1 cellular context compared by ENCODE assay signal in the genomic region with DNA sequence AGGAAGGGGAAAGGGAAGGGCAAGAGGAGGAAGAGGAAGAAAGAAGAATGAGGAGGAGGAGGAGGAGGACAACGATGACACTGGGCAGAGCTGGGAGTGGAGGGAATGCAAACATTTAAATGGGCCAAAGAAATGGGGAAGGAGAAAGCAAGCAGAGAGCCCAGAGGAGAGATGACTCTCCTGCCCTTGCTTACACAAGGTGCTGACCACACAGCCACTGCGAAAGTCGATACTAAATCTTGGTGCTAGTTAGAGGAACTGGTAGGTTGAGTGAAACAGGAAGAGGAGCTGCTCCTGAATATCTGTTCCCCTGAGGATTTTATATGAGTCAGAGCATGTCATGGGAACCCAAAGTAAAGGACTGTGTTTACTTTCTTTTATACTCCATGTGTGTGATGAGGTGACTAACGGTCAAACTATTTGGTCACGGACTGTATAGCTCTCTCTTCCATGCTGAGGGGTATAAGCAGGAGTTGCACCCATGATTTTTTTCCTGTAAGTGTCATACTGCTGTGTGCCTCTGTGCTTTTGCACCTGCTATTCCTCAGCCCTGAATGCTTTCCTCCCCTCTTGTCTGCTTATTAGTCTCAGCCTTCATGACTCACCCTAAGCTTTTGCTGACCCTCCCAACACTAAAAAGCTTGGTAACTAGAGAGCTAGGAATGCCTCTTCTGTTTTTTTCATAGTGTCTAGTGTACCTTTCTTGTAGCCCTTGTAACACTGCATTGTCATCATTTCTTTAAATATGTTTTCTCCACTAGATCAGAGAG.
TF ChIP-seq lines count a peak whose summit lies in the region.

No MANE protein-coding gene starts in this region.

TF ChIP-seq in HEK293, 187 proteins besides CTCF, POLR2A, EP300 and RAD21 (continued from another document and continues in another):
- TF ChIP-seq, protein P1, sequence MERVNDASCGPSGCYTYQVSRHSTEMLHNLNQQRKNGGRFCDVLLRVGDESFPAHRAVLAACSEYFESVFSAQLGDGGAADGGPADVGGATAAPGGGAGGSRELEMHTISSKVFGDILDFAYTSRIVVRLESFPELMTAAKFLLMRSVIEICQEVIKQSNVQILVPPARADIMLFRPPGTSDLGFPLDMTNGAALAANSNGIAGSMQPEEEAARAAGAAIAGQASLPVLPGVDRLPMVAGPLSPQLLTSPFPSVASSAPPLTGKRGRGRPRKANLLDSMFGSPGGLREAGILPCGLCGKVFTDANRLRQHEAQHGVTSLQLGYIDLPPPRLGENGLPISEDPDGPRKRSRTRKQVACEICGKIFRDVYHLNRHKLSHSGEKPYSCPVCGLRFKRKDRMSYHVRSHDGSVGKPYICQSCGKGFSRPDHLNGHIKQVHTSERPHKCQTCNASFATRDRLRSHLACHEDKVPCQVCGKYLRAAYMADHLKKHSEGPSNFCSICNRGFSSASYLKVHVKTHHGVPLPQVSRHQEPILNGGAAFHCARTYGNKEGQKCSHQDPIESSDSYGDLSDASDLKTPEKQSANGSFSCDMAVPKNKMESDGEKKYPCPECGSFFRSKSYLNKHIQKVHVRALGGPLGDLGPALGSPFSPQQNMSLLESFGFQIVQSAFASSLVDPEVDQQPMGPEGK (tag by site-specific recombination; IDR thresholded peaks at IDR 0.05), result 0 out of 2 replicates have a peak, but pooled peaks have one; percentile 75
- TF ChIP-seq, protein P2, sequence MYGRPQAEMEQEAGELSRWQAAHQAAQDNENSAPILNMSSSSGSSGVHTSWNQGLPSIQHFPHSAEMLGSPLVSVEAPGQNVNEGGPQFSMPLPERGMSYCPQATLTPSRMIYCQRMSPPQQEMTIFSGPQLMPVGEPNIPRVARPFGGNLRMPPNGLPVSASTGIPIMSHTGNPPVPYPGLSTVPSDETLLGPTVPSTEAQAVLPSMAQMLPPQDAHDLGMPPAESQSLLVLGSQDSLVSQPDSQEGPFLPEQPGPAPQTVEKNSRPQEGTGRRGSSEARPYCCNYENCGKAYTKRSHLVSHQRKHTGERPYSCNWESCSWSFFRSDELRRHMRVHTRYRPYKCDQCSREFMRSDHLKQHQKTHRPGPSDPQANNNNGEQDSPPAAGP (tag by site-specific recombination; IDR thresholded peaks at IDR 0.05), result peak; percentile 97
- 0 out of 2 replicates have a peak, but pooled peaks have one; percentile 24 for TF ChIP-seq GLIS2 (tag by site-specific recombination; IDR thresholded peaks at IDR 0.05)
- TF ChIP-seq ZNF626 (tag by site-specific recombination; IDR thresholded peaks at IDR 0.05), result no peak
- peak; percentile 27 for TF ChIP-seq SP2 (tag by site-specific recombination; IDR thresholded peaks at IDR 0.05)
- peak; percentile 37; the same call in 1 of the 2 replicates for TF ChIP-seq ZBTB20 (tag by site-specific recombination; IDR thresholded peaks at IDR 0.05)
- TF ChIP-seq, protein P3, sequence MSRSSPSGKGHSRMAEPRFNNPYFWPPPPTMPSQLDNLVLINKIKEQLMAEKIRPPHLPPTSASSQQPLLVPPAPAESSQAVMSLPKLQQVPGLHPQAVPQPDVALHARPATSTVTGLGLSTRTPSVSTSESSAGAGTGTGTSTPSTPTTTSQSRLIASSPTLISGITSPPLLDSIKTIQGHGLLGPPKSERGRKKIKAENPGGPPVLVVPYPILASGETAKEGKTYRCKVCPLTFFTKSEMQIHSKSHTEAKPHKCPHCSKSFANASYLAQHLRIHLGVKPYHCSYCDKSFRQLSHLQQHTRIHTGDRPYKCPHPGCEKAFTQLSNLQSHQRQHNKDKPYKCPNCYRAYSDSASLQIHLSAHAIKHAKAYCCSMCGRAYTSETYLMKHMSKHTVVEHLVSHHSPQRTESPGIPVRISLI (tag by site-specific recombination; IDR thresholded peaks at IDR 0.05), result peak; percentile 98
- TF ChIP-seq, protein P4, sequence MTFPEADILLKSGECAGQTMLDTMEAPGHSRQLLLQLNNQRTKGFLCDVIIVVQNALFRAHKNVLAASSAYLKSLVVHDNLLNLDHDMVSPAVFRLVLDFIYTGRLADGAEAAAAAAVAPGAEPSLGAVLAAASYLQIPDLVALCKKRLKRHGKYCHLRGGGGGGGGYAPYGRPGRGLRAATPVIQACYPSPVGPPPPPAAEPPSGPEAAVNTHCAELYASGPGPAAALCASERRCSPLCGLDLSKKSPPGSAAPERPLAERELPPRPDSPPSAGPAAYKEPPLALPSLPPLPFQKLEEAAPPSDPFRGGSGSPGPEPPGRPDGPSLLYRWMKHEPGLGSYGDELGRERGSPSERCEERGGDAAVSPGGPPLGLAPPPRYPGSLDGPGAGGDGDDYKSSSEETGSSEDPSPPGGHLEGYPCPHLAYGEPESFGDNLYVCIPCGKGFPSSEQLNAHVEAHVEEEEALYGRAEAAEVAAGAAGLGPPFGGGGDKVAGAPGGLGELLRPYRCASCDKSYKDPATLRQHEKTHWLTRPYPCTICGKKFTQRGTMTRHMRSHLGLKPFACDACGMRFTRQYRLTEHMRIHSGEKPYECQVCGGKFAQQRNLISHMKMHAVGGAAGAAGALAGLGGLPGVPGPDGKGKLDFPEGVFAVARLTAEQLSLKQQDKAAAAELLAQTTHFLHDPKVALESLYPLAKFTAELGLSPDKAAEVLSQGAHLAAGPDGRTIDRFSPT (tag by site-specific recombination; IDR thresholded peaks at IDR 0.05), result peak; percentile 60; the same call in 1 of the 2 replicates
- TF ChIP-seq, protein P5, sequence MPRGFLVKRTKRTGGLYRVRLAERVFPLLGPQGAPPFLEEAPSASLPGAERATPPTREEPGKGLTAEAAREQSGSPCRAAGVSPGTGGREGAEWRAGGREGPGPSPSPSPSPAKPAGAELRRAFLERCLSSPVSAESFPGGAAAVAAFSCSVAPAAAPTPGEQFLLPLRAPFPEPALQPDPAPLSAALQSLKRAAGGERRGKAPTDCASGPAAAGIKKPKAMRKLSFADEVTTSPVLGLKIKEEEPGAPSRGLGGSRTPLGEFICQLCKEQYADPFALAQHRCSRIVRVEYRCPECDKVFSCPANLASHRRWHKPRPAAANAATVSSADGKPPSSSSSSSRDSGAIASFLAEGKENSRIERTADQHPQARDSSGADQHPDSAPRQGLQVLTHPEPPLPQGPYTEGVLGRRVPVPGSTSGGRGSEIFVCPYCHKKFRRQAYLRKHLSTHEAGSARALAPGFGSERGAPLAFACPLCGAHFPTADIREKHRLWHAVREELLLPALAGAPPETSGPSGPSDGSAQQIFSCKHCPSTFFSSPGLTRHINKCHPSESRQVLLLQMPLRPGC (tag by site-specific recombination; IDR thresholded peaks at IDR 0.05), result peak; percentile 84; the same call in 1 of the 2 replicates
- TF ChIP-seq, protein P6, sequence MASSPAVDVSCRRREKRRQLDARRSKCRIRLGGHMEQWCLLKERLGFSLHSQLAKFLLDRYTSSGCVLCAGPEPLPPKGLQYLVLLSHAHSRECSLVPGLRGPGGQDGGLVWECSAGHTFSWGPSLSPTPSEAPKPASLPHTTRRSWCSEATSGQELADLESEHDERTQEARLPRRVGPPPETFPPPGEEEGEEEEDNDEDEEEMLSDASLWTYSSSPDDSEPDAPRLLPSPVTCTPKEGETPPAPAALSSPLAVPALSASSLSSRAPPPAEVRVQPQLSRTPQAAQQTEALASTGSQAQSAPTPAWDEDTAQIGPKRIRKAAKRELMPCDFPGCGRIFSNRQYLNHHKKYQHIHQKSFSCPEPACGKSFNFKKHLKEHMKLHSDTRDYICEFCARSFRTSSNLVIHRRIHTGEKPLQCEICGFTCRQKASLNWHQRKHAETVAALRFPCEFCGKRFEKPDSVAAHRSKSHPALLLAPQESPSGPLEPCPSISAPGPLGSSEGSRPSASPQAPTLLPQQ (tag by site-specific recombination; IDR thresholded peaks at IDR 0.05), result 0 out of 2 replicates have a peak, but pooled peaks have one; percentile 54
- TF ChIP-seq, protein P7, sequence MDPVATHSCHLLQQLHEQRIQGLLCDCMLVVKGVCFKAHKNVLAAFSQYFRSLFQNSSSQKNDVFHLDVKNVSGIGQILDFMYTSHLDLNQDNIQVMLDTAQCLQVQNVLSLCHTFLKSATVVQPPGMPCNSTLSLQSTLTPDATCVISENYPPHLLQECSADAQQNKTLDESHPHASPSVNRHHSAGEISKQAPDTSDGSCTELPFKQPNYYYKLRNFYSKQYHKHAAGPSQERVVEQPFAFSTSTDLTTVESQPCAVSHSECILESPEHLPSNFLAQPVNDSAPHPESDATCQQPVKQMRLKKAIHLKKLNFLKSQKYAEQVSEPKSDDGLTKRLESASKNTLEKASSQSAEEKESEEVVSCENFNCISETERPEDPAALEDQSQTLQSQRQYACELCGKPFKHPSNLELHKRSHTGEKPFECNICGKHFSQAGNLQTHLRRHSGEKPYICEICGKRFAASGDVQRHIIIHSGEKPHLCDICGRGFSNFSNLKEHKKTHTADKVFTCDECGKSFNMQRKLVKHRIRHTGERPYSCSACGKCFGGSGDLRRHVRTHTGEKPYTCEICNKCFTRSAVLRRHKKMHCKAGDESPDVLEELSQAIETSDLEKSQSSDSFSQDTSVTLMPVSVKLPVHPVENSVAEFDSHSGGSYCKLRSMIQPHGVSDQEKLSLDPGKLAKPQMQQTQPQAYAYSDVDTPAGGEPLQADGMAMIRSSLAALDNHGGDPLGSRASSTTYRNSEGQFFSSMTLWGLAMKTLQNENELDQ (tag by site-specific recombination; IDR thresholded peaks at IDR 0.05; ENCODE audit: low read depth), result no peak
- TF ChIP-seq ZNF571 (tag by site-specific recombination; IDR thresholded peaks at IDR 0.05), result no peak
- TF ChIP-seq ZNF561 (tag by site-specific recombination; IDR thresholded peaks at IDR 0.05; ENCODE audit: borderline replicate concordance), result no peak
- TF ChIP-seq, protein P8, sequence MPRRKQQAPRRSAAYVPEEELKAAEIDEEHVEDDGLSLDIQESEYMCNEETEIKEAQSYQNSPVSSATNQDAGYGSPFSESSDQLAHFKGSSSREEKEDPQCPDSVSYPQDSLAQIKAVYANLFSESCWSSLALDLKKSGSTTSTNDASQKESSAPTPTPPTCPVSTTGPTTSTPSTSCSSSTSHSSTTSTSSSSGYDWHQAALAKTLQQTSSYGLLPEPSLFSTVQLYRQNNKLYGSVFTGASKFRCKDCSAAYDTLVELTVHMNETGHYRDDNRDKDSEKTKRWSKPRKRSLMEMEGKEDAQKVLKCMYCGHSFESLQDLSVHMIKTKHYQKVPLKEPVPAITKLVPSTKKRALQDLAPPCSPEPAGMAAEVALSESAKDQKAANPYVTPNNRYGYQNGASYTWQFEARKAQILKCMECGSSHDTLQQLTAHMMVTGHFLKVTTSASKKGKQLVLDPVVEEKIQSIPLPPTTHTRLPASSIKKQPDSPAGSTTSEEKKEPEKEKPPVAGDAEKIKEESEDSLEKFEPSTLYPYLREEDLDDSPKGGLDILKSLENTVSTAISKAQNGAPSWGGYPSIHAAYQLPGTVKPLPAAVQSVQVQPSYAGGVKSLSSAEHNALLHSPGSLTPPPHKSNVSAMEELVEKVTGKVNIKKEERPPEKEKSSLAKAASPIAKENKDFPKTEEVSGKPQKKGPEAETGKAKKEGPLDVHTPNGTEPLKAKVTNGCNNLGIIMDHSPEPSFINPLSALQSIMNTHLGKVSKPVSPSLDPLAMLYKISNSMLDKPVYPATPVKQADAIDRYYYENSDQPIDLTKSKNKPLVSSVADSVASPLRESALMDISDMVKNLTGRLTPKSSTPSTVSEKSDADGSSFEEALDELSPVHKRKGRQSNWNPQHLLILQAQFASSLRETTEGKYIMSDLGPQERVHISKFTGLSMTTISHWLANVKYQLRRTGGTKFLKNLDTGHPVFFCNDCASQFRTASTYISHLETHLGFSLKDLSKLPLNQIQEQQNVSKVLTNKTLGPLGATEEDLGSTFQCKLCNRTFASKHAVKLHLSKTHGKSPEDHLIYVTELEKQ (tag by site-specific recombination; IDR thresholded peaks at IDR 0.05; ENCODE audit: borderline replicate concordance), result peak; percentile 92
- TF ChIP-seq YY2 (tag by site-specific recombination; IDR thresholded peaks at IDR 0.05), result no peak
- no peak for TF ChIP-seq ZNF292 (tag by site-specific recombination; IDR thresholded peaks at IDR 0.05; ENCODE audit: borderline replicate concordance, low read depth)
- peak; percentile 34; the same call in 1 of the 2 replicates for TF ChIP-seq ZBTB48 (tag by site-specific recombination; IDR thresholded peaks at IDR 0.05)
- no peak for TF ChIP-seq FEZF1 (tag by site-specific recombination; IDR thresholded peaks at IDR 0.05)
- TF ChIP-seq, protein P9, sequence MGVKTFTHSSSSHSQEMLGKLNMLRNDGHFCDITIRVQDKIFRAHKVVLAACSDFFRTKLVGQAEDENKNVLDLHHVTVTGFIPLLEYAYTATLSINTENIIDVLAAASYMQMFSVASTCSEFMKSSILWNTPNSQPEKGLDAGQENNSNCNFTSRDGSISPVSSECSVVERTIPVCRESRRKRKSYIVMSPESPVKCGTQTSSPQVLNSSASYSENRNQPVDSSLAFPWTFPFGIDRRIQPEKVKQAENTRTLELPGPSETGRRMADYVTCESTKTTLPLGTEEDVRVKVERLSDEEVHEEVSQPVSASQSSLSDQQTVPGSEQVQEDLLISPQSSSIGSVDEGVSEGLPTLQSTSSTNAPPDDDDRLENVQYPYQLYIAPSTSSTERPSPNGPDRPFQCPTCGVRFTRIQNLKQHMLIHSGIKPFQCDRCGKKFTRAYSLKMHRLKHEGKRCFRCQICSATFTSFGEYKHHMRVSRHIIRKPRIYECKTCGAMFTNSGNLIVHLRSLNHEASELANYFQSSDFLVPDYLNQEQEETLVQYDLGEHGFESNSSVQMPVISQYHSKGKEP (tag by site-specific recombination; IDR thresholded peaks at IDR 0.05), result peak; percentile 65; the same call in 1 of the 2 replicates
- TF ChIP-seq IKZF3 (tag by site-specific recombination; IDR thresholded peaks at IDR 0.05), result 0 out of 2 replicates have a peak, but pooled peaks have one; percentile 59
- no peak for TF ChIP-seq ZNF19 (tag by site-specific recombination; IDR thresholded peaks at IDR 0.05; ENCODE audit: low read depth)
- no peak for TF ChIP-seq ZSCAN16 (tag by site-specific recombination; IDR thresholded peaks at IDR 0.05)
- TF ChIP-seq, protein P10, sequence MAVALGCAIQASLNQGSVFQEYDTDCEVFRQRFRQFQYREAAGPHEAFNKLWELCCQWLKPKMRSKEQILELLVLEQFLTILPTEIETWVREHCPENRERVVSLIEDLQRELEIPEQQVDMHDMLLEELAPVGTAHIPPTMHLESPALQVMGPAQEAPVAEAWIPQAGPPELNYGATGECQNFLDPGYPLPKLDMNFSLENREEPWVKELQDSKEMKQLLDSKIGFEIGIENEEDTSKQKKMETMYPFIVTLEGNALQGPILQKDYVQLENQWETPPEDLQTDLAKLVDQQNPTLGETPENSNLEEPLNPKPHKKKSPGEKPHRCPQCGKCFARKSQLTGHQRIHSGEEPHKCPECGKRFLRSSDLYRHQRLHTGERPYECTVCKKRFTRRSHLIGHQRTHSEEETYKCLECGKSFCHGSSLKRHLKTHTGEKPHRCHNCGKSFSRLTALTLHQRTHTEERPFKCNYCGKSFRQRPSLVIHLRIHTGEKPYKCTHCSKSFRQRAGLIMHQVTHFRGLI (tag by site-specific recombination; IDR thresholded peaks at IDR 0.05), result no peak; the same call in 1 of the 2 replicates
- TF ChIP-seq ZNF132 (tag by site-specific recombination; IDR thresholded peaks at IDR 0.05; ENCODE audit: borderline replicate concordance), result no peak
- peak; percentile 87; the same call in 1 of the 2 replicates for TF ChIP-seq BCL11A (tag by site-specific recombination; IDR thresholded peaks at IDR 0.05; ENCODE audit: low read depth)
- TF ChIP-seq ZNF837 (tag by site-specific recombination; IDR thresholded peaks at IDR 0.05), result no peak
- TF ChIP-seq MZF1 (tag by site-specific recombination; IDR thresholded peaks at IDR 0.05; ENCODE audit: borderline replicate concordance), result no peak
